8 cellular contexts compared by ENCODE assay signal in the genomic region with DNA sequence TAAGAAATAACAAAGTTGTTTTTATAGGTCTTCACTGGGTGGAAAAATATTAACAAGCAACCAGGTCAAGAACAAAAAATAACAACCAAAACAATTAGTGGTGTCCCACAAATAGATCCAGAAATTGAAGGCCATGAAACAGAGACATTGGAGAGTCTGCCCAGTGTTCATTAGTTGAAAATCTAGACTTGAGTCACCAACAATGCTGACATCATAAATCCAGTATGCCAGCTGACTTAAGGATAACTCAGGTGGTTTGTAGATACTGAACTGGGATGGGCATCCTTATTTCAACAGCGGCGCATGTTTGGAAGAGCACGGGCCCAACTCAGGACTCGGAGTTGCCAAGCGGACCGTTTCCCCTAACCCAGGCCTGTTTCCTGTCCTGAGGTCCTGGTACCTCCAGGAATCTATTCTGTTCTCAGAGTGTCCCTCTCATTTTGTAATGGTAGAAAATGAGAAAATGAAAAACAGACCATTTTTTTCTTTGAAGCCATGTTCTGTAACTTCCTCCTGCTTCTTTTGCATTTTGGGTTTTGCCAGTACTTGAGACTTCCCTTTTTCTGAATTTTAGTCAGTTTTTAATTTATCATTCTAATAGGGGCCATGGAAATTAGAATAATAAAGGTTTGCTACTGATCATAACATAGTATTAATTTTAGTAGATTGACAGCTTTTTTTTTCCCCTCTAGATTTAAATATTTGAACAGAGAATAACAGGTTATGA.
DNase-seq lines count a peak whose midpoint lies in the region; ATAC-seq and TF ChIP-seq lines count a peak whose summit lies in the region.

No MANE protein-coding gene starts in this region.

- H3K27ac ChIP-seq in RWPE2 (ENCODE audit: poor library complexity, severe bottlenecking): peak overlapping the region; percentile 97

- H3K9me3 Mint-ChIP-seq in activated CD4-positive, alpha-beta T cell treated with anti-CD3 and anti-CD28 coated beads, Interleukin-2, amount 10 ng/mL, durations not matched to agents 24 days and 14 days: no peaks in the 10 kb centered on the region

- H3K4me3 Mint-ChIP-seq in activated CD4-positive, alpha-beta T cell treated with anti-CD3 and anti-CD28 coated beads, Interleukin-2, amount 10 ng/mL, durations not matched to agents 24 days and 14 days: peak overlapping the region; percentile 95

- peaks cover 89% of the 10 kb centered on the region for H3K4me1 Mint-ChIP-seq in activated CD4-positive, alpha-beta T cell treated with anti-CD3 and anti-CD28 coated beads, Interleukin-2, amount 10 ng/mL, durations not matched to agents 24 days and 14 days

- H3K27me3 Mint-ChIP-seq in activated CD4-positive, alpha-beta T cell treated with anti-CD3 and anti-CD28 coated beads, Interleukin-2, amount 10 ng/mL, durations not matched to agents 24 days and 14 days: no peaks in the 10 kb centered on the region

- peaks cover 30% of the 10 kb centered on the region for H3K36me3 Mint-ChIP-seq in activated CD4-positive, alpha-beta T cell treated with anti-CD3 and anti-CD28 coated beads, Interleukin-2, amount 10 ng/mL, durations not matched to agents 24 days and 14 days (ENCODE audit: low read depth)

- H3K4me1 ChIP-seq in RWPE2 (ENCODE audit: insufficient read depth, poor library complexity, severe bottlenecking): peaks cover 72% of the 10 kb centered on the region

- H3K4me3 ChIP-seq in RWPE2 (ENCODE audit: severe bottlenecking) (no peak overlapping the region), kidney epithelial cell (ENCODE audit: low read depth, low read length) (no peak overlapping the region)

- TF ChIP-seq CTCF in RWPE2 (IDR thresholded peaks at IDR 0.05; ENCODE audit: poor library complexity, severe bottlenecking) (no peak), kidney epithelial cell (IDR thresholded peaks at IDR 0.05; ENCODE audit: insufficient read depth, low read length, poor library complexity, severe bottlenecking) (no peak)

- H3K27ac Mint-ChIP-seq in activated CD4-positive, alpha-beta T cell treated with anti-CD3 and anti-CD28 coated beads, Interleukin-2, amount 10 ng/mL, durations not matched to agents 24 days and 14 days: peak overlapping the region; percentile 95

- H3K9me3 ChIP-seq in RWPE2 (ENCODE audit: severe bottlenecking): no peaks in the 10 kb centered on the region

- intact Hi-C loops in activated CD4-positive, alpha-beta T cell treated with anti-CD3 and anti-CD28 coated beads, Interleukin-2, amount 10 ng/mL, durations not matched to agents 24 days and 14 days (cut with micrococcal nuclease): loop anchor here (1.0 to 2.0 kb wide), 3 partner anchors 12 to 121 kb away; no protein-coding TSS in a partner anchor

- peaks cover 25% of the 10 kb centered on the region for H3K36me3 ChIP-seq in RWPE2 (ENCODE audit: low read depth)
- H3K36me3 ChIP-seq in kidney epithelial cell (ENCODE audit: control insufficient read depth, insufficient read depth, low read length): no peaks in the 10 kb centered on the region

- ATAC-seq in HG03025 (IDR thresholded peaks at IDR 0.05; ENCODE audit: low FRiP score, unreplicated experiment) (peak; percentile 8), RWPE2 (ENCODE audit: low read depth) (peak; percentile 55)

- H3K27me3 ChIP-seq in RWPE2 (ENCODE audit: insufficient read depth, poor library complexity, severe bottlenecking): no peaks in the 10 kb centered on the region
- H3K27me3 ChIP-seq in kidney epithelial cell (ENCODE audit: control insufficient read depth, insufficient read depth, low read length): no peaks in the 10 kb centered on the region

- DNase-seq in activated CD4-positive, alpha-beta T cell treated with anti-CD3 and anti-CD28 coated beads, Interleukin-2, amount 10 ng/mL, durations not matched to agents 24 days and 14 days: no peak
- no peak for DNase-seq in activated CD4-positive, alpha-beta T cell treated with anti-CD3 and anti-CD28 coated beads, Interleukin-2, amount 50 U/mL, for 4 hours
- no peak for DNase-seq in RWPE2 (ENCODE audit: low spot score)
- DNase-seq in kidney epithelial cell (ENCODE audit: low read depth): peak; percentile 63
- no peak for DNase-seq in mesenteric fat pad (ENCODE audit: low spot score)
- DNase-seq in NK-92 (lab: John Stamatoyannopoulos, UW; ENCODE audit: unreplicated experiment): no peak
- DNase-seq in SW 1271 (lab: John Stamatoyannopoulos, UW): no peak
